Comparison of ENCODE assay signal across 17 cellular contexts in genomic region chr11:129996113-129996870, GRCh38. TPM values are rescaled to one million over a fixed set of nuclear protein-coding genes. Genes with fewer than 3 reads are reported as not detected.
DNase-seq lines count a peak whose midpoint lies in the region; ATAC-seq and TF ChIP-seq lines count a peak whose summit lies in the region.
"Had no signal": no experiment of that assay in that cellular context is flagged by ENCODE, and none has a peak within 500 bp of the region (broad histone marks: within the 10 kb centered on the region; RNA-seq: fewer than 3 reads in every experiment).

No MANE protein-coding gene starts in this region.

- H3K4me1 ChIP-seq in HEK293 (ENCODE audit: control insufficient read depth, insufficient read depth, low read length) (peaks cover 10% of the 10 kb centered on the region; the same call in 1 of the 2 replicates), hepatocyte (ENCODE audit: insufficient read depth) (peaks cover 30% of the 10 kb centered on the region)
- H3K4me1 ChIP-seq: parathyroid adenoma had no signal

- H3K9me3 ChIP-seq in HEK293 (ENCODE audit: control insufficient read depth, insufficient read depth, low read depth, low read length), result no peaks in the 10 kb centered on the region
- H3K9me3 ChIP-seq in hepatocyte (ENCODE audit: low read depth), result no peaks in the 10 kb centered on the region
- H3K9me3 ChIP-seq: BE2C, mucosa of descending colon, suprapubic skin had no signal

- DNase-seq in WTC11 (ENCODE audit: low spot score) (no peak), hepatocyte (ENCODE audit: low spot score) (no peak), progenitor cell of endocrine pancreas (ENCODE audit: low spot score, unreplicated experiment) (no peak), HFFc6 (no peak)
- DNase-seq: activated CD4-positive, alpha-beta T cell treated with anti-CD3 and anti-CD28 coated beads, Interleukin-2, amount 10 ng/mL, durations not matched to agents 24 days and 14 days; activated naive CD4-positive, alpha-beta T cell treated with anti-CD3 and anti-CD28 coated beads, Interleukin-2, amount 10 ng/mL, durations not matched to agents 7 days and 5 days; BE2C; NCI-H1092 treated with DMSO at 0.1 percent for 48 hours; PC-9 had no signal

- H3K4me2 ChIP-seq in hepatocyte, result peak overlapping the region; percentile 32
- H3K4me2 ChIP-seq: PC-9, smooth muscle cell had no signal

- H3K4me3 Mint-ChIP-seq in WTC11, result no peak overlapping the region
- H3K4me3 Mint-ChIP-seq in progenitor cell of endocrine pancreas (ENCODE audit: low read depth), result no peak overlapping the region
- H3K4me3 Mint-ChIP-seq in HFFc6, result no peak overlapping the region
- H3K4me3 Mint-ChIP-seq: activated CD4-positive, alpha-beta T cell treated with anti-CD3 and anti-CD28 coated beads, Interleukin-2, amount 10 ng/mL, durations not matched to agents 24 days and 14 days; activated naive CD4-positive, alpha-beta T cell treated with anti-CD3 and anti-CD28 coated beads, Interleukin-2, amount 10 ng/mL, durations not matched to agents 7 days and 5 days had no signal

- no peaks in the 10 kb centered on the region for H3K27me3 Mint-ChIP-seq in WTC11 (ENCODE audit: low read depth)
- no peaks in the 10 kb centered on the region for H3K27me3 Mint-ChIP-seq in progenitor cell of endocrine pancreas
- H3K27me3 Mint-ChIP-seq in HFFc6 (ENCODE audit: insufficient read depth), result no peaks in the 10 kb centered on the region
- H3K27me3 Mint-ChIP-seq: activated CD4-positive, alpha-beta T cell treated with anti-CD3 and anti-CD28 coated beads, Interleukin-2, amount 10 ng/mL, durations not matched to agents 24 days and 14 days; activated naive CD4-positive, alpha-beta T cell treated with anti-CD3 and anti-CD28 coated beads, Interleukin-2, amount 10 ng/mL, durations not matched to agents 7 days and 5 days; brain had no signal

- CTCF ChIA-PET in HEK293 (lab: Yijun Ruan, JAX), result no interaction called here
- CTCF ChIA-PET in WTC11 (lab: Charles Lee), result interaction anchor here (0.6 kb wide), 1 partner anchor 56 kb away, joined by 3 read pairs; no protein-coding TSS in a partner anchor

- WGBS in hepatocyte (ENCODE audit: low lambda C conversion rate, missing lambda C conversion rate), result 69% methylated on average over 12 of the region's 12 CpGs

- H3K9me3 Mint-ChIP-seq in WTC11 (no peaks in the 10 kb centered on the region), progenitor cell of endocrine pancreas (ENCODE audit: low read depth) (no peaks in the 10 kb centered on the region), HFFc6 (no peaks in the 10 kb centered on the region)
- H3K9me3 Mint-ChIP-seq: activated CD4-positive, alpha-beta T cell treated with anti-CD3 and anti-CD28 coated beads, Interleukin-2, amount 10 ng/mL, durations not matched to agents 24 days and 14 days; activated naive CD4-positive, alpha-beta T cell treated with anti-CD3 and anti-CD28 coated beads, Interleukin-2, amount 10 ng/mL, durations not matched to agents 7 days and 5 days had no signal

- POLR2A ChIA-PET in HEK293 (lab: Yijun Ruan, JAX), result no interaction called here
- POLR2A ChIA-PET in WTC11 (lab: Charles Lee), result no interaction called here

- H3K27ac Mint-ChIP-seq in WTC11 (peak overlapping the region; percentile 68), progenitor cell of endocrine pancreas (peak overlapping the region; percentile 69), HFFc6 (no peak overlapping the region)
- H3K27ac Mint-ChIP-seq: activated CD4-positive, alpha-beta T cell treated with anti-CD3 and anti-CD28 coated beads, Interleukin-2, amount 10 ng/mL, durations not matched to agents 24 days and 14 days; activated naive CD4-positive, alpha-beta T cell treated with anti-CD3 and anti-CD28 coated beads, Interleukin-2, amount 10 ng/mL, durations not matched to agents 7 days and 5 days had no signal

- TF ChIP-seq CTCF in HEK293 (tag by site-specific recombination; IDR thresholded peaks at IDR 0.05) (no peak), WTC11 (IDR thresholded peaks at IDR 0.05) (no peak), hepatocyte (IDR thresholded peaks at IDR 0.05; ENCODE audit: poor library complexity) (no peak), progenitor cell of endocrine pancreas (IDR thresholded peaks at IDR 0.05; ENCODE audit: unreplicated experiment) (no peak), HFFc6 (IDR thresholded peaks at IDR 0.05) (no peak)

- H2AFZ ChIP-seq in hepatocyte, result no peak overlapping the region
- H2AFZ ChIP-seq: parathyroid adenoma, PC-9 had no signal

- peaks cover 91% of the 10 kb centered on the region for H3K79me2 ChIP-seq in hepatocyte

- H3K27ac ChIP-seq in HEK293 (ENCODE audit: extremely low read depth, low read depth, low read length), result no peak overlapping the region
- peak overlapping the region; percentile 42 for H3K27ac ChIP-seq in hepatocyte
- H3K27ac ChIP-seq: parathyroid adenoma, PC-9, suprapubic skin had no signal

- peaks cover 19% of the 10 kb centered on the region for H3K36me3 Mint-ChIP-seq in WTC11
- H3K36me3 Mint-ChIP-seq in progenitor cell of endocrine pancreas (ENCODE audit: insufficient read depth), result peaks cover 16% of the 10 kb centered on the region
- H3K36me3 Mint-ChIP-seq in HFFc6 (ENCODE audit: low read depth), result no peaks in the 10 kb centered on the region; the same call in 1 of the 2 replicates

- ATAC-seq in WTC11 (no peak), GM18520 (IDR thresholded peaks at IDR 0.05; ENCODE audit: unreplicated experiment) (no peak), HG03039 (IDR thresholded peaks at IDR 0.05; ENCODE audit: unreplicated experiment) (no peak)

- no peaks in the 10 kb centered on the region for H3K27me3 ChIP-seq in hepatocyte
- H3K27me3 ChIP-seq: BE2C, suprapubic skin had no signal

- H4K20me1 ChIP-seq in hepatocyte (ENCODE audit: insufficient read depth, poor library complexity, severe bottlenecking), result no peaks in the 10 kb centered on the region

- H3K9me2 ChIP-seq in hepatocyte (replicated peaks; ENCODE audit: insufficient read depth), result no peaks in the 10 kb centered on the region

- peaks cover 46% of the 10 kb centered on the region for H3K4me1 Mint-ChIP-seq in WTC11
- peaks cover 38% of the 10 kb centered on the region for H3K4me1 Mint-ChIP-seq in progenitor cell of endocrine pancreas (ENCODE audit: low read depth)
- peaks cover 43% of the 10 kb centered on the region for H3K4me1 Mint-ChIP-seq in HFFc6 (ENCODE audit: low read depth)

- H3K4me3 ChIP-seq in HEK293 (ENCODE audit: low read depth, low read length) (no peak overlapping the region), hepatocyte (no peak overlapping the region)
- H3K4me3 ChIP-seq: mucosa of descending colon, PC-9, smooth muscle cell, suprapubic skin had no signal

- H3K36me3 ChIP-seq in HEK293 (ENCODE audit: control insufficient read depth in 2 of 2, insufficient read depth in 1 of 2, low read length in 2 of 2) (no peaks in the 10 kb centered on the region), hepatocyte (replicated peaks; ENCODE audit: insufficient read depth, low read depth) (no peaks in the 10 kb centered on the region)
- H3K36me3 ChIP-seq: BE2C, suprapubic skin had no signal

TF ChIP-seq in HEK293, 187 proteins besides CTCF, POLR2A, EP300 and RAD21:
- TF ChIP-seq SETDB1 (IDR thresholded peaks at IDR 0.05; ENCODE audit: insufficient read length, low read length) (peak; percentile 37), ZNF707 (tag by site-specific recombination; IDR thresholded peaks at IDR 0.05) (no peak), ZSCAN18 (tag by site-specific recombination; IDR thresholded peaks at IDR 0.05) (no peak), FEZF1 (tag by site-specific recombination; IDR thresholded peaks at IDR 0.05) (peak; percentile 39; the same call in 1 of the 2 replicates)
TF ChIP-seq in HEK293: peak in this region for 2.

TF ChIP-seq in WTC11, 78 proteins besides CTCF, POLR2A, EP300 and RAD21:
- TF ChIP-seq E2F1 (CRISPR knock-in tag; IDR thresholded peaks at IDR 0.05) (no peak), ZMAT4 (CRISPR knock-in tag; IDR thresholded peaks at IDR 0.05) (no peak), ZNF671 (CRISPR knock-in tag; IDR thresholded peaks at IDR 0.05) (no peak)

RNA-seq across cellular contexts. Expression of gene PRDM10, which starts 6.3 kb away (rescaled TPM):
- 15.8 to 18.9 TPM (median 17.9 TPM) in 3 replicates for total RNA-seq in WTC11 (2021)
- total RNA-seq in hepatocyte, result 7.1 and 8.1 TPM in 2 replicates
- 3.8 and 4.6 TPM in 2 replicates for polyA plus RNA-seq in hepatocyte
- 19.3 and 23.4 TPM in 2 replicates for total RNA-seq in progenitor cell of endocrine pancreas
- total RNA-seq in HFFc6 (2021; fragmentation: NEBNext Ultra II Directional; extraction: Animal tissue kit (Norgen Biotek cat#: 25700)), result 1 to 10 TPM; 7.0 to 8.6 (median 7.8) TPM
